In genomic region chr10:19817251-19818046, GRCh38 we compare ENCODE assay signal across 8 cellular contexts. TPM values are rescaled to one million over a fixed set of nuclear protein-coding genes. Genes with fewer than 3 reads are reported as not detected.
DNase-seq lines count a peak whose midpoint lies in the region; ATAC-seq and TF ChIP-seq lines count a peak whose summit lies in the region.

No MANE protein-coding gene starts in this region.

- H2AFZ ChIP-seq in SK-N-SH (ENCODE audit: low read depth) = peak overlapping the region; percentile 93

- H3K4me3 Mint-ChIP-seq in activated CD4-positive, alpha-beta T cell treated with anti-CD3 and anti-CD28 coated beads, Interleukin-2, amount 10 ng/mL, durations not matched to agents 7 days and 5 days = peak overlapping the region; percentile 27

- no peaks in the 10 kb centered on the region for H3K9me2 ChIP-seq in SK-N-SH

- H3K4me3 ChIP-seq in SK-N-SH (ENCODE audit: low read depth in 2 of 2, low read length in 1 of 2) = peak overlapping the region; percentile 72 to 81

- peaks cover 16% of the 10 kb centered on the region for H3F3A ChIP-seq in SK-N-SH (replicated peaks; ENCODE audit: insufficient read depth)

- H3K4me2 ChIP-seq in SK-N-SH = peak overlapping the region; percentile 96

- peaks cover 39% of the 10 kb centered on the region for H3K27me3 Mint-ChIP-seq in activated CD4-positive, alpha-beta T cell treated with anti-CD3 and anti-CD28 coated beads, Interleukin-2, amount 10 ng/mL, durations not matched to agents 7 days and 5 days

- no peak for DNase-seq in activated CD4-positive, alpha-beta T cell treated with anti-CD3 and anti-CD28 coated beads, Interleukin-2, amount 10 ng/mL, durations not matched to agents 7 days and 5 days
- no peak for DNase-seq in activated CD4-positive, alpha-beta T cell treated with anti-CD3 and anti-CD28 coated beads, Interleukin-2, amount 50 U/mL, for 4 hours
- peak; percentile 51 for DNase-seq in SK-N-SH
- DNase-seq in globus pallidus (ENCODE audit: low spot score) = peak; percentile 57
- DNase-seq in omental fat pad (ENCODE audit: low spot score) = no peak
- DNase-seq in erythroblast (lab: John Stamatoyannopoulos, UW) = no peak
- no peak for DNase-seq in SKM-1 (lab: John Stamatoyannopoulos, UW; ENCODE audit: unreplicated experiment)
- DNase-seq in NCI-H128 (lab: John Stamatoyannopoulos, UW; ENCODE audit: unreplicated experiment) = no peak

- 4% methylated on average over 23 of the region's 37 CpGs for WGBS in SK-N-SH (ENCODE audit: low lambda C conversion rate)

- H3K9me3 Mint-ChIP-seq in activated CD4-positive, alpha-beta T cell treated with anti-CD3 and anti-CD28 coated beads, Interleukin-2, amount 10 ng/mL, durations not matched to agents 7 days and 5 days = no peaks in the 10 kb centered on the region

- H3K36me3 ChIP-seq in SK-N-SH (replicated peaks in 1 of 2; ENCODE audit: control insufficient read depth in 1 of 2, insufficient read depth in 2 of 2, low read length in 1 of 2) = no peaks in the 10 kb centered on the region

- peak overlapping the region; percentile 28; the same call in 1 of the 2 replicates for H3K9ac ChIP-seq in SK-N-SH

- H3K27ac Mint-ChIP-seq in activated CD4-positive, alpha-beta T cell treated with anti-CD3 and anti-CD28 coated beads, Interleukin-2, amount 10 ng/mL, durations not matched to agents 7 days and 5 days = no peak overlapping the region

- TF ChIP-seq CTCF in SK-N-SH (IDR thresholded peaks at IDR 0.05) (no peak), omental fat pad (IDR thresholded peaks at IDR 0.05) (no peak)

- no peak for TF ChIP-seq POLR2A in erythroblast (IDR thresholded peaks at IDR 0.05; ENCODE audit: low read length)

- no peaks in the 10 kb centered on the region for H3K4me1 Mint-ChIP-seq in activated CD4-positive, alpha-beta T cell treated with anti-CD3 and anti-CD28 coated beads, Interleukin-2, amount 10 ng/mL, durations not matched to agents 7 days and 5 days

- H3K79me2 ChIP-seq in SK-N-SH (ENCODE audit: insufficient read depth) = no peaks in the 10 kb centered on the region

- H3K36me3 Mint-ChIP-seq in activated CD4-positive, alpha-beta T cell treated with anti-CD3 and anti-CD28 coated beads, Interleukin-2, amount 10 ng/mL, durations not matched to agents 7 days and 5 days (ENCODE audit: low read depth) = no peaks in the 10 kb centered on the region

- no peak for TF ChIP-seq RAD21 in SK-N-SH (IDR thresholded peaks at IDR 0.05; ENCODE audit: low read length)

- POLR2A ChIA-PET in activated CD4-positive, alpha-beta T cell treated with anti-CD3 and anti-CD28 coated beads, Interleukin-2, amount 10 ng/mL, durations not matched to agents 7 days and 5 days (lab: Charles Lee) = no interaction called here
- POLR2A ChIA-PET in SK-N-SH (lab: Yijun Ruan, JAX) = no interaction called here

- TF ChIP-seq EP300 in SK-N-SH (IDR thresholded peaks at IDR 0.05; ENCODE audit: borderline replicate concordance in 1 of 2, low read depth in 1 of 2, low read length in 1 of 2) = no peak

- peaks cover 0 to 13% of the 10 kb centered on the region in 2 experiments; a peak in 2 of 4 replicates for H3K4me1 ChIP-seq in SK-N-SH (ENCODE audit: control insufficient read depth in 1 of 2, insufficient read depth in 2 of 2, low read depth in 1 of 2, low read length in 1 of 2)

- CTCF ChIA-PET in activated CD4-positive, alpha-beta T cell treated with anti-CD3 and anti-CD28 coated beads, Interleukin-2, amount 10 ng/mL, durations not matched to agents 7 days and 5 days (lab: Charles Lee) = no interaction called here
- CTCF ChIA-PET in SK-N-SH (lab: Yijun Ruan, JAX) = interaction anchor here (0.6 to 1.9 kb wide), 3 partner anchors 26 to 951 kb away, joined by 3 to 7 read pairs (median 6); no protein-coding TSS in a partner anchor

- H3K27me3 ChIP-seq in SK-N-SH (ENCODE audit: insufficient read depth) = peaks cover 24% of the 10 kb centered on the region

- no peaks in the 10 kb centered on the region for H4K20me1 ChIP-seq in SK-N-SH (ENCODE audit: insufficient read depth)

- H3K9me3 ChIP-seq in SK-N-SH = no peaks in the 10 kb centered on the region

- ATAC-seq in omental fat pad (ENCODE audit: low FRiP score) = peak; percentile 39

- H3K27ac ChIP-seq in SK-N-SH (ENCODE audit: low read depth in 2 of 2, low read length in 1 of 2) = no peak overlapping the region

TF ChIP-seq in SK-N-SH, 30 proteins besides CTCF, POLR2A, EP300 and RAD21:
- no peak for TF ChIP-seq FOXM1 (IDR thresholded peaks at IDR 0.05; ENCODE audit: low read depth)
- no peak for TF ChIP-seq MEF2A (IDR thresholded peaks at IDR 0.05; ENCODE audit: borderline replicate concordance, low read depth)

RNA-seq across cellular contexts. Expression of gene PLXDC2, which starts 1.2 kb away (rescaled TPM):
- not detected for total RNA-seq in activated CD4-positive, alpha-beta T cell treated with anti-CD3 and anti-CD28 coated beads, Interleukin-2, amount 10 ng/mL, durations not matched to agents 7 days and 5 days
- 2.5 and 3.0 TPM in 2 replicates for polyA plus RNA-seq in SK-N-SH (2012; rRNA removed)
- polyA plus RNA-seq in SK-N-SH (2012; cell fraction: cytosol; rRNA removed) = 1.8 and 1.9 TPM in 2 replicates
- 1.5 and 3.6 TPM in 2 replicates for polyA plus RNA-seq in SK-N-SH (2012; cell fraction: nucleus; rRNA removed)
- total RNA-seq in omental fat pad = 10 to 100 TPM; 54.0 to 79.9 (median 65.9) TPM

Comparison
In these comparisons a context has a peak if more than half of its experiments do, and no peak if none do; other contexts are left out.
1. DNase-seq: peak in SK-N-SH (single experiment) and globus pallidus (single experiment); none in activated CD4-positive, alpha-beta T cell treated with anti-CD3 and anti-CD28 coated beads, Interleukin-2, amount 10 ng/mL, durations not matched to agents 7 days and 5 days (single experiment), activated CD4-positive, alpha-beta T cell treated with anti-CD3 and anti-CD28 coated beads, Interleukin-2, amount 50 U/mL, for 4 hours (0 of 2), omental fat pad (single experiment), erythroblast (0 of 2), SKM-1 (single experiment) and NCI-H128 (single experiment).
2. RNA of gene PLXDC2, which starts 1.2 kb away (total RNA-seq): 54.0 to 79.9 TPM in omental fat pad; not detected in activated CD4-positive, alpha-beta T cell treated with anti-CD3 and anti-CD28 coated beads, Interleukin-2, amount 10 ng/mL, durations not matched to agents 7 days and 5 days; every median in the first group is over 10 times any median in the second.